Comparison of ENCODE assay signal across 11 cellular contexts in genomic region chr9:132172185-132172584, GRCh38.
"Had no signal": no experiment of that assay in that cellular context is flagged by ENCODE, and none has a peak within 500 bp of the region (broad histone marks: within the 10 kb centered on the region; RNA-seq: fewer than 3 reads in every experiment).

No MANE protein-coding gene starts in this region.

- H3K4me2 ChIP-seq: KMS-11 had no signal

- DNase-seq: GM23248, GOT3, H9, HCEC 1CT, HFFc6, IMR-90, Karpas-422, KBM-7 had no signal

- H3K27ac ChIP-seq: GM23248, HL-60, KMS-11 had no signal

- H3K9ac ChIP-seq: GM23248, KMS-11 had no signal

- H3K4me3 ChIP-seq: GM23248 had no signal

- FAIRE-seq: H54 had no signal

- H2AFZ ChIP-seq: GM23248 had no signal
